ENCODE assay signal across 8 cellular contexts in the genomic region with DNA sequence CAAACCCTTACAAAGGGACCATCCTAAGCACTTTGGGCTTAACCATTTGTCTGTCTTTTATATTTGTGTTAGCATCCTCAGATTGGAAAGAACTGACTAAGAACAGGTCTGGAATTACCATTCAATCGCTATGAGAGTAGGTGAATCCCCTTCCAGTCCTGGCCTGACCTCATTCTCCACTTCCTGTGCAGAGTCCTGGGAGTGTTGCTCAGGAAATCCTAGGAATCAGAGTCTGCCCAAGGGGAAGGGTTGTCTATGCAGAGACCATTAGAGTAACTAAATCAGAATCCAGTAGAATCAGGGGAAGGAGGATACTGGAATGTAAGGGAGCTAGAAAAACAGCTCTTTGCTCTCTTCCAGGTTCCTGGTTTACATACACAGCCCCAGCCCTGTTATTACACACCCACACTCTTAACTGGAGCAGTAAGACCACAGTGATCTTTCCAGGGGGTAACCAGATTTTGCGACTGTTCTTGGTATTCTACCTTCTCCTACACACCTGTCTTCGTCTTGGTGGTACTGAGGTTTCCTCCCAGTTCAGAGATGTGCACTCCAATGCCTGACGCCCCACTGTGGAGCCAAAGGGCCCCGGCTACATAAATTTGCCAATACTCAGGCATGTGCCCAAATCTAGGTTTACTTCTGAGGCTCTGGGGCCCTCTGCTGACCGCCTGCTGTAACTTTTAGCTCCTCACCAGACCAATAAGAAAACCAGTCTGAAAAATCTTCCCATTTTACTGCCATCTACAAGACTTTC.
A peak's percentile ranks its signal among the peaks of the same experiment; 100 is the strongest.
DNase-seq lines count a peak whose midpoint lies in the region; ATAC-seq and TF ChIP-seq lines count a peak whose summit lies in the region.

No MANE protein-coding gene starts in this region.

- TF ChIP-seq CTCF in GM12874 (IDR thresholded peaks at IDR 0.05; ENCODE audit: insufficient read depth, low read depth, low read length) (peak; percentile 65), fibroblast of lung (conservative IDR thresholded peaks at IDR 0.05 in 1 of 2, IDR thresholded peaks at IDR 0.05 in 1 of 2; ENCODE audit: low read depth in 1 of 2, low read length in 2 of 2) (peak; percentile 80 to 81), uterus (IDR thresholded peaks at IDR 0.05) (peak; percentile 64 to 81 (median 80))
- peak; percentile 47 for TF ChIP-seq CTCF in activated CD8-positive, alpha-beta T cell treated with anti-CD3 and anti-CD28 coated beads for 36 hours (IDR thresholded peaks at IDR 0.05)

- H3K9ac ChIP-seq in fibroblast of lung (ENCODE audit: insufficient read depth, low read length) = no peak overlapping the region

- H2AFZ ChIP-seq in fibroblast of lung (ENCODE audit: low read length) = no peak overlapping the region

- H3K4me1 ChIP-seq in fibroblast of lung (ENCODE audit: control insufficient read depth, extremely low read depth, insufficient read depth, low read length) (peaks cover 10% of the 10 kb centered on the region), uterus (peaks cover 10 to 23% of the 10 kb centered on the region in 2 donors)

- no peaks in the 10 kb centered on the region for H3K9me3 ChIP-seq in fibroblast of lung (ENCODE audit: control insufficient read depth, insufficient read depth, low read depth, low read length)
- no peaks in the 10 kb centered on the region for H3K9me3 ChIP-seq in uterus

- no peak for TF ChIP-seq POLR2A in uterus (IDR thresholded peaks at IDR 0.05)

- peaks cover 2% of the 10 kb centered on the region for H3K79me2 ChIP-seq in fibroblast of lung (ENCODE audit: control insufficient read depth, insufficient read depth, low read length)

- peaks cover 55% of the 10 kb centered on the region for H3K4me1 Mint-ChIP-seq in activated CD8-positive, alpha-beta T cell treated with anti-CD3 and anti-CD28 coated beads for 36 hours (ENCODE audit: low read depth)
- peaks cover 34 to 76% (median 66%) of the 10 kb centered on the region in 4 donors for H3K4me1 Mint-ChIP-seq in naive thymus-derived CD8-positive, alpha-beta T cell

- peak overlapping the region; percentile 53 for H3K27ac Mint-ChIP-seq in activated CD8-positive, alpha-beta T cell treated with anti-CD3 and anti-CD28 coated beads for 36 hours
- H3K27ac Mint-ChIP-seq in naive thymus-derived CD8-positive, alpha-beta T cell = peak overlapping the region; percentile 45 to 87 (median 66)

- DNase-seq in AG08395 (ENCODE audit: low spot score) (peak; percentile 75), NCI-H2196 treated with DMSO at 0.1 percent for 48 hours (lab: John Stamatoyannopoulos, UW; ENCODE audit: unreplicated experiment) (peak; percentile 9), fibroblast of lung (ENCODE audit: low read depth in 2 of 2) (peak; percentile 68 to 82), uterus (peak; percentile 73 to 75)
- peak; percentile 70 for DNase-seq in activated CD8-positive, alpha-beta T cell treated with anti-CD3 and anti-CD28 coated beads for 36 hours
- peak in 4 of 10 donors; percentile 25 to 48 (median 34) for DNase-seq in naive thymus-derived CD8-positive, alpha-beta T cell

- no peaks in the 10 kb centered on the region for H3K27me3 ChIP-seq in fibroblast of lung (ENCODE audit: control insufficient read depth, insufficient read depth, low read length)
- H3K27me3 ChIP-seq in uterus = no peaks in the 10 kb centered on the region

- POLR2A ChIA-PET in activated CD8-positive, alpha-beta T cell treated with anti-CD3 and anti-CD28 coated beads for 36 hours (lab: Charles Lee) = interaction anchor here (1.0 to 1.1 kb wide), 2 partner anchors 10 to 21 kb away, joined by 3 to 5 read pairs; no protein-coding TSS in a partner anchor
- POLR2A ChIA-PET in naive thymus-derived CD8-positive, alpha-beta T cell (lab: Charles Lee) = interaction anchor here (0.6 to 2.0 kb wide), 7 partner anchors 11 to 947 kb away, joined by 3 to 12 read pairs (median 5); no protein-coding TSS in a partner anchor

- H3K27ac ChIP-seq in fibroblast of lung (ENCODE audit: insufficient read depth, low read length) (no peak overlapping the region), uterus (peak overlapping the region in 1 of 2 donors; percentile 70)

- H3K36me3 Mint-ChIP-seq in activated CD8-positive, alpha-beta T cell treated with anti-CD3 and anti-CD28 coated beads for 36 hours (ENCODE audit: low read depth) = peaks cover 21% of the 10 kb centered on the region
- peaks cover 0 to 44% (median 6%) of the 10 kb centered on the region in 3 donors for H3K36me3 Mint-ChIP-seq in naive thymus-derived CD8-positive, alpha-beta T cell

- H4K20me1 ChIP-seq in fibroblast of lung (ENCODE audit: control insufficient read depth, extremely low read depth, insufficient read depth, low read length) = no peaks in the 10 kb centered on the region

- ATAC-seq in activated CD8-positive, alpha-beta T cell treated with anti-CD3 and anti-CD28 coated beads for 36 hours = peak; percentile 52
- ATAC-seq in naive thymus-derived CD8-positive, alpha-beta T cell = peak; percentile 60 to 72
- ATAC-seq in HG02885 (IDR thresholded peaks at IDR 0.05; ENCODE audit: poor library complexity, unreplicated experiment) = no peak

- no peaks in the 10 kb centered on the region for H3K27me3 Mint-ChIP-seq in activated CD8-positive, alpha-beta T cell treated with anti-CD3 and anti-CD28 coated beads for 36 hours
- no peaks in the 10 kb centered on the region for H3K27me3 Mint-ChIP-seq in naive thymus-derived CD8-positive, alpha-beta T cell

- CTCF ChIA-PET in activated CD8-positive, alpha-beta T cell treated with anti-CD3 and anti-CD28 coated beads for 36 hours (lab: Charles Lee) = interaction anchor here (0.6 to 5.2 kb wide), 22 partner anchors 10 to 670 kb away, joined by 3 to 57 read pairs (median 4); no protein-coding TSS in a partner anchor

- H3K36me3 ChIP-seq in fibroblast of lung (ENCODE audit: control insufficient read depth, insufficient read depth, low read length) = no peaks in the 10 kb centered on the region
- no peaks in the 10 kb centered on the region for H3K36me3 ChIP-seq in uterus

- H3K4me2 ChIP-seq in fibroblast of lung (ENCODE audit: extremely low read depth, insufficient read depth, low read length) = no peak overlapping the region

- intact Hi-C loops in activated CD8-positive, alpha-beta T cell treated with anti-CD3 and anti-CD28 coated beads for 36 hours (cut with micrococcal nuclease) = no loop called here
- intact Hi-C loops in uterus (cut with DNase I; ENCODE audit: low total_unique reads) = loop anchor here (10.0 kb wide), 1 partner anchor 183 kb away; no protein-coding TSS in a partner anchor

- no peak overlapping the region for H3K4me3 ChIP-seq in fibroblast of lung (replicated peaks in 1 of 4; ENCODE audit: control extremely low read depth in 1 of 4, insufficient read depth in 1 of 4, low read depth in 3 of 4, low read length in 4 of 4)
- no peak overlapping the region for H3K4me3 ChIP-seq in uterus

- H3K9me3 Mint-ChIP-seq in activated CD8-positive, alpha-beta T cell treated with anti-CD3 and anti-CD28 coated beads for 36 hours = no peaks in the 10 kb centered on the region
- H3K9me3 Mint-ChIP-seq in naive thymus-derived CD8-positive, alpha-beta T cell = no peaks in the 10 kb centered on the region

- no peak overlapping the region for H3K4me3 Mint-ChIP-seq in activated CD8-positive, alpha-beta T cell treated with anti-CD3 and anti-CD28 coated beads for 36 hours
- no peak overlapping the region for H3K4me3 Mint-ChIP-seq in naive thymus-derived CD8-positive, alpha-beta T cell
